In the genomic region with DNA sequence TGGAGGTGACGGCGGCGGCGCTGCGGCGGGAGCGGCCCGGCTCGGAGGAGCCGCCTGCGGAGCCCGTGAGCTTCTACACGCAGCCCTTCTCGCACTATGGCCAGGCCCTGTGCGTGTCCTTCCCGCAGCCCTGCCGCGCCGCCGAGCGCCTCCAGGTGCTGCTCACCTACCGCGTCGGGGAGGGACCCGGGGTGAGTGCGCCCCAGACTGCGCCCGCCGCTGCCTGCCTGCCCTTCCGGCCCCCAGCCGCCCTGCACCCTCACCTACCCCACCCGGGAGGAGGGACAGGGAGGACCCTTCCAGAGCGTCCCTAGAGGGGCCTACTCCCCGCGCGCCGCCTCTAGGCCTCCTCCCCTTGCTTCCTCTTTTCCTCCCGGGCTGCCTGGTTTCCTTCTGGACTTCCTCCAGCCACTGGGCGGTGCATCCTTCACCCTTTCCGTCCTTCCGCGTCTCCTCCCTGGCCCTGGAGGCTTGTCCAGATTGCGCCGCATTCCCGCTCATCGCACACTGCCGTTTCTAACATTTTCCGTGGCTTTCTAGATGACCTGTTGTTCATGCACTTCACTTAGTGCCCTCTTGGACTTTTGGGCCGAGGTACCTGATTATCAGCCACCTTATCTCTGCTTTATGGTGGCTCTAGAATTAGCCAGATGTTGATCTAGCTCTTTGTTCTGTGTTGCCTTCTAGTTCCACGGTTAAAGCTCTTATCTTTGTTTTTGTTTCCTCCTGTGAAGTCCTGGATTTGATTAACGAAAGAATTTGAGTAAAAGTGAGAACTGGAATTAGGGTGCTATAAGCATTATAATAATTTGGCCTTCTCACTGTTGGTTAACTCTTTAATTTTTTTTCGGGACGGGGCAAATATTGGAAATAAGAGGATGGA, we compare ENCODE assay signal across 8 cellular contexts. TPM values are rescaled to one million over a fixed set of nuclear protein-coding genes. Genes with fewer than 3 reads are reported as not detected.
DNase-seq lines count a peak whose midpoint lies in the region; ATAC-seq and TF ChIP-seq lines count a peak whose summit lies in the region.

No MANE protein-coding gene starts in this region.

- peaks cover 17% of the 10 kb centered on the region for H3K4me1 Mint-ChIP-seq in progenitor cell of endocrine pancreas (ENCODE audit: low read depth)

- H3K4me3 ChIP-seq in GM06990 (replicated peaks; ENCODE audit: low read depth, low read length) (peak overlapping the region; percentile 81), HAP-1 (peak overlapping the region; percentile 87), MG63 (peak overlapping the region; percentile 96), adrenal gland (peak overlapping the region; percentile 51 to 98 (median 92)), vagina (peak overlapping the region; percentile 85 to 91)

- 2 to 7% (median 3%) methylated on average over 20 to 53 of the region's 53 CpGs for WGBS in adrenal gland, 4 donors

- H3K4me3 Mint-ChIP-seq in progenitor cell of endocrine pancreas (ENCODE audit: low read depth): peak overlapping the region; percentile 90

- DNase-seq in GM06990 (ENCODE audit: extremely low read depth, insufficient read length) (peak; percentile 76), HAP-1 (ENCODE audit: low spot score in 2 of 2) (peak; percentile 63 to 89), MG63 (peak; percentile 91), SW 1271 (lab: John Stamatoyannopoulos, UW) (peak; percentile 34 to 59), adrenal gland (peak; percentile 58 to 86 (median 78)), left cardiac atrium (peak; percentile 83), progenitor cell of endocrine pancreas (ENCODE audit: low spot score, unreplicated experiment) (peak; percentile 35), vagina (ENCODE audit: extremely low spot score in 2 of 2) (no peak)

- in situ Hi-C loops in HAP-1 (cut with MboI; ENCODE audit: low sequenced_read_pairs): no loop called here

- H3K9me3 ChIP-seq in HAP-1: no peaks in the 10 kb centered on the region
- no peaks in the 10 kb centered on the region for H3K9me3 ChIP-seq in MG63
- H3K9me3 ChIP-seq in adrenal gland (replicated peaks in 1 of 3): no peaks in the 10 kb centered on the region
- no peaks in the 10 kb centered on the region for H3K9me3 ChIP-seq in vagina

- H3K36me3 Mint-ChIP-seq in progenitor cell of endocrine pancreas (ENCODE audit: insufficient read depth): peaks cover 3% of the 10 kb centered on the region

- TF ChIP-seq POLR2A in adrenal gland (IDR thresholded peaks at IDR 0.05) (no peak), vagina (IDR thresholded peaks at IDR 0.05) (no peak)

- H3K27ac ChIP-seq in adrenal gland (peak overlapping the region; percentile 0 to 98 (median 90)), vagina (peak overlapping the region; percentile 94)

- no peaks in the 10 kb centered on the region for H3K27me3 Mint-ChIP-seq in progenitor cell of endocrine pancreas

- intact Hi-C loops in adrenal gland (cut with DNase I): no loop called here
- intact Hi-C loops in left cardiac atrium (cut with DNase I): no loop called here
- intact Hi-C loops in vagina (cut with DNase I): no loop called here

- TF ChIP-seq CTCF in GM06990 (IDR thresholded peaks at IDR 0.05; ENCODE audit: insufficient read depth, low read length, poor library complexity, severe bottlenecking) (no peak), adrenal gland (IDR thresholded peaks at IDR 0.05) (peak in 3 of 6 experiments; percentile 6 to 46 (median 24)), progenitor cell of endocrine pancreas (IDR thresholded peaks at IDR 0.05; ENCODE audit: unreplicated experiment) (no peak), vagina (IDR thresholded peaks at IDR 0.05) (peak in 1 of 3 experiments; percentile 16)

- H3K4me1 ChIP-seq in HAP-1 (peaks cover 5% of the 10 kb centered on the region; the same call in 1 of the 2 replicates), adrenal gland (replicated peaks in 1 of 2) (no peaks in the 10 kb centered on the region), vagina (peaks cover 40% of the 10 kb centered on the region)

- H3K27me3 ChIP-seq in GM06990 (replicated peaks; ENCODE audit: control insufficient read depth, insufficient read depth, low read length) (no peaks in the 10 kb centered on the region), HAP-1 (ENCODE audit: low read depth) (no peaks in the 10 kb centered on the region), MG63 (no peaks in the 10 kb centered on the region), adrenal gland (no peaks in the 10 kb centered on the region), vagina (no peaks in the 10 kb centered on the region)

- peak overlapping the region; percentile 98 for H3K27ac Mint-ChIP-seq in progenitor cell of endocrine pancreas

- no peaks in the 10 kb centered on the region for H3K9me3 Mint-ChIP-seq in progenitor cell of endocrine pancreas (ENCODE audit: low read depth)

- H3K36me3 ChIP-seq in GM06990 (ENCODE audit: control insufficient read depth, insufficient read depth, low read length) (no peaks in the 10 kb centered on the region), HAP-1 (replicated peaks) (peaks cover 3% of the 10 kb centered on the region; the same call in 1 of the 2 replicates), MG63 (peaks cover 6% of the 10 kb centered on the region; the same call in 1 of the 2 replicates), adrenal gland (replicated peaks in 1 of 2) (no peaks in the 10 kb centered on the region), vagina (no peaks in the 10 kb centered on the region)

- peak; percentile 87 to 94 for ATAC-seq in left cardiac atrium

RNA-seq across cellular contexts. Expression of a gene that starts 0.7 kb away (rescaled TPM):
- 112 and 135 TPM in 2 replicates for total RNA-seq in MG63 (2014; rRNA removed; shearing (Covaris generic); ENCODE audit: low replicate concordance)
- 10 to 100 TPM; 46.0 to 99.6 (median 69.7) TPM for total RNA-seq in adrenal gland
- polyA plus RNA-seq in adrenal gland: 10 to 100 TPM; 43.8 to 59.6 (median 46.7) TPM
- total RNA-seq in left cardiac atrium: 10 to 100 TPM; 22.6 to 25.2 TPM
- total RNA-seq in progenitor cell of endocrine pancreas: 54.7 and 59.5 TPM in 2 replicates
- total RNA-seq in vagina: 97.7 TPM

RNA-seq across cellular contexts. Expression of a gene that starts 27.2 kb away (rescaled TPM):
- total RNA-seq in MG63 (2014; rRNA removed; shearing (Covaris generic); ENCODE audit: low replicate concordance): not detected in 2 replicates
- total RNA-seq in adrenal gland (under 1 TPM in 6 of 8 donors, not detected in 2; 0.06 to 0.51 (median 0.45) TPM), left cardiac atrium (1 to 10 TPM in 1 of 2 donors, under 1 TPM in 1; 0.59 to 8.5 TPM), progenitor cell of endocrine pancreas (71.9 and 74.3 TPM in 2 replicates), vagina (287 TPM)
- polyA plus RNA-seq in adrenal gland: 1 to 10 TPM in 2 of 3 donors, not detected in 1; 1.0 to 1.4 TPM

RNA-seq across cellular contexts. Expression of a gene that starts 27.9 kb away (rescaled TPM):
- 97.0 and 105 TPM in 2 replicates for total RNA-seq in MG63 (2014; rRNA removed; shearing (Covaris generic); ENCODE audit: low replicate concordance)
- total RNA-seq in adrenal gland (100 to 1,000 TPM in 1 of 8 donors, 10 to 100 TPM in 7; 26.3 to 178 (median 47.6) TPM), left cardiac atrium (10 to 100 TPM; 64.7 to 94.4 TPM), progenitor cell of endocrine pancreas (43.5 and 49.5 TPM in 2 replicates), vagina (18.9 TPM)
- 100 to 1,000 TPM in 1 of 3 donors, 10 to 100 TPM in 2; 28.0 to 172 (median 42.7) TPM for polyA plus RNA-seq in adrenal gland

RNA-seq across cellular contexts. Expression of a gene that starts 36.8 kb away (rescaled TPM):
- 0.03 TPM in 1 of 2 replicates, not detected in the other for total RNA-seq in MG63 (2014; rRNA removed; shearing (Covaris generic); ENCODE audit: low replicate concordance)
- 100 to 1,000 TPM in 2 of 8 donors, 10 to 100 TPM in 5, 1 to 10 TPM in 1; 7.4 to 171 (median 76.1) TPM for total RNA-seq in adrenal gland
- 100 to 1,000 TPM in 2 of 3 donors, 10 to 100 TPM in 1; 26.9 to 131 (median 108) TPM for polyA plus RNA-seq in adrenal gland
- 10 to 100 TPM; 21.3 to 36.2 TPM for total RNA-seq in left cardiac atrium
- 0.41 and 0.62 TPM in 2 replicates for total RNA-seq in progenitor cell of endocrine pancreas
- total RNA-seq in vagina: 107 TPM

Comparison
In these comparisons a context has a peak if more than half of its experiments do, and no peak if none do; other contexts are left out.
1. DNase-seq: peak in GM06990 (single experiment), HAP-1 (2 of 2), MG63 (single experiment), SW 1271 (2 of 2), adrenal gland (7 of 7), left cardiac atrium (single experiment) and progenitor cell of endocrine pancreas (single experiment); none in vagina (0 of 2).
2. Peak in every context shown above with its lines, with median percentiles within 50 percentile points of each other: H3K4me3 ChIP-seq.